ENCODE assay signal across 8 cellular contexts in genomic region chr7:150049012-150049655, GRCh38.
DNase-seq lines count a peak whose midpoint lies in the region; ATAC-seq and TF ChIP-seq lines count a peak whose summit lies in the region.
"Not testable (repeated sequence)": the region's sequence is repeated elsewhere in the genome, so short reads cannot be mapped to it uniquely, and the experiment has no call there.

No MANE protein-coding gene starts in this region.

- peak; percentile 83 to 85 for ATAC-seq in activated naive CD4-positive, alpha-beta T cell treated with anti-CD3 and anti-CD28 coated beads, Interleukin-2, amount 50 U/mL, for 72 hours

- H3K9me3 Mint-ChIP-seq in activated naive CD4-positive, alpha-beta T cell treated with anti-CD3 and anti-CD28 coated beads, Interleukin-2, amount 50 U/mL, for 72 hours, result not testable (repeated sequence)

- TF ChIP-seq POLR2A in Peyer's patch (IDR thresholded peaks at IDR 0.05), result not testable (repeated sequence)

- not testable (repeated sequence) for TF ChIP-seq CTCF in Peyer's patch (IDR thresholded peaks at IDR 0.05); epithelial cell of esophagus (IDR thresholded peaks at IDR 0.05; ENCODE audit: insufficient read depth, low read depth, low read length, missing control alignments)

- H3K9me3 ChIP-seq in Peyer's patch, result not testable (repeated sequence)

- not testable (repeated sequence) for H3K27ac Mint-ChIP-seq in activated naive CD4-positive, alpha-beta T cell treated with anti-CD3 and anti-CD28 coated beads, Interleukin-2, amount 50 U/mL, for 72 hours

- H3K27ac ChIP-seq in Peyer's patch, result peak overlapping the region in 2 of 4 donors; percentile 27 to 42

- peak overlapping the region in 3 of 4 donors; percentile 30 to 54 (median 45) for H3K4me3 ChIP-seq in Peyer's patch
- peak overlapping the region; percentile 7 for H3K4me3 ChIP-seq in epithelial cell of esophagus (ENCODE audit: low read length)

- not testable (repeated sequence) for H3K36me3 Mint-ChIP-seq in activated naive CD4-positive, alpha-beta T cell treated with anti-CD3 and anti-CD28 coated beads, Interleukin-2, amount 50 U/mL, for 72 hours

- not testable (repeated sequence) for H3K27me3 ChIP-seq in Peyer's patch

- peaks cover 0 to 19% (median 3%) of the 10 kb centered on the region in 4 donors for H3K4me1 ChIP-seq in Peyer's patch

- not testable (repeated sequence) for H3K36me3 ChIP-seq in Peyer's patch

- DNase-seq in DMS153 (lab: John Stamatoyannopoulos, UW) (peak; percentile 70), NCI-H1092 treated with DMSO at 0.1 percent for 48 hours (lab: John Stamatoyannopoulos, UW) (peak; percentile 16), Peyer's patch (peak in 2 of 3 donors; percentile 46 to 51), epithelial cell of esophagus (ENCODE audit: low read depth) (peak; percentile 57), islet precursor cell (peak; percentile 73), nucleus accumbens (lab: John Stamatoyannopoulos, UW) (peak in 31 of 56 donors; percentile 11 to 76 (median 40)), superior temporal gyrus (ENCODE audit: extremely low spot score) (peak; percentile 40)
- not testable (repeated sequence) for DNase-seq in activated naive CD4-positive, alpha-beta T cell treated with anti-CD3 and anti-CD28 coated beads, Interleukin-2, amount 50 U/mL, for 72 hours (ENCODE audit: low spot score in 2 of 2)
